ENCODE assay signal across 12 cellular contexts in genomic region chrX:154384284-154384892, GRCh38. TPM values are rescaled to one million over a fixed set of nuclear protein-coding genes. Genes with fewer than 3 reads are reported as not detected.
DNase-seq lines count a peak whose midpoint lies in the region; ATAC-seq and TF ChIP-seq lines count a peak whose summit lies in the region.
"Had no signal": no experiment of that assay in that cellular context is flagged by ENCODE, and none has a peak within 500 bp of the region (broad histone marks: within the 10 kb centered on the region; RNA-seq: fewer than 3 reads in every experiment).

No MANE protein-coding gene starts in this region.

- no peak overlapping the region for H3K4me3 ChIP-seq in stomach smooth muscle (ENCODE audit: low read length in 2 of 2)
- H3K4me3 ChIP-seq: Peyer's patch had no signal

- H3K27me3 ChIP-seq in stomach smooth muscle (ENCODE audit: control insufficient read depth in 1 of 2, insufficient read depth in 2 of 2, low read length in 2 of 2), result peaks cover 0 to 8% of the 10 kb centered on the region in 2 donors
- H3K27me3 ChIP-seq: Peyer's patch had no signal

- no peak overlapping the region for H3K4me3 Mint-ChIP-seq in activated CD4-positive, alpha-beta T cell treated with anti-CD3 and anti-CD28 coated beads, Interleukin-2, amount 10 ng/mL, durations not matched to agents 7 days and 5 days
- no peak overlapping the region for H3K4me3 Mint-ChIP-seq in activated CD4-positive, alpha-beta T cell treated with anti-CD3 and anti-CD28 coated beads, Interleukin-2, amount 10 ng/mL, durations not matched to agents 24 days and 14 days
- no peak overlapping the region for H3K4me3 Mint-ChIP-seq in immature natural killer cell
- H3K4me3 Mint-ChIP-seq: activated naive CD4-positive, alpha-beta T cell treated with anti-CD3 and anti-CD28 coated beads, Interleukin-2, amount 10 ng/mL, durations not matched to agents 7 days and 5 days had no signal

- no peaks in the 10 kb centered on the region for H3K27me3 Mint-ChIP-seq in activated CD4-positive, alpha-beta T cell treated with anti-CD3 and anti-CD28 coated beads, Interleukin-2, amount 10 ng/mL, durations not matched to agents 7 days and 5 days
- no peaks in the 10 kb centered on the region for H3K27me3 Mint-ChIP-seq in activated CD4-positive, alpha-beta T cell treated with anti-CD3 and anti-CD28 coated beads, Interleukin-2, amount 10 ng/mL, durations not matched to agents 24 days and 14 days
- peaks cover 5 to 10% (median 8%) of the 10 kb centered on the region in 3 donors for H3K27me3 Mint-ChIP-seq in immature natural killer cell (ENCODE audit: low read depth in 3 of 3)
- H3K27me3 Mint-ChIP-seq: activated naive CD4-positive, alpha-beta T cell treated with anti-CD3 and anti-CD28 coated beads, Interleukin-2, amount 10 ng/mL, durations not matched to agents 7 days and 5 days had no signal

- H3K27ac ChIP-seq in VCaP (no peak overlapping the region), stomach smooth muscle (ENCODE audit: low read length) (peak overlapping the region; percentile 11)

- peaks cover 9% of the 10 kb centered on the region for H3K36me3 Mint-ChIP-seq in activated CD4-positive, alpha-beta T cell treated with anti-CD3 and anti-CD28 coated beads, Interleukin-2, amount 10 ng/mL, durations not matched to agents 7 days and 5 days (ENCODE audit: low read depth)
- H3K36me3 Mint-ChIP-seq in activated CD4-positive, alpha-beta T cell treated with anti-CD3 and anti-CD28 coated beads, Interleukin-2, amount 10 ng/mL, durations not matched to agents 24 days and 14 days (ENCODE audit: low read depth), result peaks cover 15% of the 10 kb centered on the region
- H3K36me3 Mint-ChIP-seq in immature natural killer cell, result peaks cover 0 to 3% (median 3%) of the 10 kb centered on the region in 3 donors

- H3K4me1 ChIP-seq in stomach smooth muscle (ENCODE audit: control insufficient read depth, insufficient read depth, low read length), result peaks cover 29% of the 10 kb centered on the region

- no peaks in the 10 kb centered on the region for H3K9me3 ChIP-seq in stomach smooth muscle (ENCODE audit: control insufficient read depth in 2 of 2, low read length in 2 of 2)
- H3K9me3 ChIP-seq: Peyer's patch had no signal

- TF ChIP-seq CTCF in VCaP (conservative IDR thresholded peaks at IDR 0.05), result 0 out of 2 replicates have a peak, but pooled peaks have one; percentile 22

- intact Hi-C loops in activated CD4-positive, alpha-beta T cell treated with anti-CD3 and anti-CD28 coated beads, Interleukin-2, amount 10 ng/mL, durations not matched to agents 24 days and 14 days (cut with micrococcal nuclease), result no loop called here

- peaks cover 14% of the 10 kb centered on the region for H3K4me1 Mint-ChIP-seq in activated CD4-positive, alpha-beta T cell treated with anti-CD3 and anti-CD28 coated beads, Interleukin-2, amount 10 ng/mL, durations not matched to agents 7 days and 5 days
- peaks cover 10% of the 10 kb centered on the region for H3K4me1 Mint-ChIP-seq in activated CD4-positive, alpha-beta T cell treated with anti-CD3 and anti-CD28 coated beads, Interleukin-2, amount 10 ng/mL, durations not matched to agents 24 days and 14 days
- peaks cover 14 to 21% of the 10 kb centered on the region in 2 donors for H3K4me1 Mint-ChIP-seq in immature natural killer cell

- ATAC-seq in HG02870 (IDR thresholded peaks at IDR 0.05; ENCODE audit: unreplicated experiment) (no peak), HG03135 (IDR thresholded peaks at IDR 0.05; ENCODE audit: unreplicated experiment) (no peak)

- no peak for DNase-seq in activated CD4-positive, alpha-beta T cell treated with anti-CD3 and anti-CD28 coated beads, Interleukin-2, amount 10 ng/mL, durations not matched to agents 7 days and 5 days
- no peak for DNase-seq in activated CD4-positive, alpha-beta T cell treated with anti-CD3 and anti-CD28 coated beads, Interleukin-2, amount 10 ng/mL, durations not matched to agents 24 days and 14 days
- DNase-seq in immature natural killer cell (no peak), HK-2 (ENCODE audit: unreplicated experiment) (no peak)
- DNase-seq: activated CD4-positive, alpha-beta T cell treated with anti-CD3 and anti-CD28 coated beads for 1 hour; activated naive CD4-positive, alpha-beta T cell treated with anti-CD3 and anti-CD28 coated beads, Interleukin-2, amount 10 ng/mL, durations not matched to agents 7 days and 5 days; MV-4-11; Peyer's patch had no signal

- POLR2A ChIA-PET in activated CD4-positive, alpha-beta T cell treated with anti-CD3 and anti-CD28 coated beads, Interleukin-2, amount 10 ng/mL, durations not matched to agents 7 days and 5 days (lab: Charles Lee), result no interaction called here

- peak overlapping the region; percentile 13 for H3K27ac Mint-ChIP-seq in activated CD4-positive, alpha-beta T cell treated with anti-CD3 and anti-CD28 coated beads, Interleukin-2, amount 10 ng/mL, durations not matched to agents 7 days and 5 days
- H3K27ac Mint-ChIP-seq in activated CD4-positive, alpha-beta T cell treated with anti-CD3 and anti-CD28 coated beads, Interleukin-2, amount 10 ng/mL, durations not matched to agents 24 days and 14 days, result no peak overlapping the region
- peak overlapping the region in 4 of 6 donors; percentile 65 to 71 (median 70) for H3K27ac Mint-ChIP-seq in immature natural killer cell
- H3K27ac Mint-ChIP-seq: activated naive CD4-positive, alpha-beta T cell treated with anti-CD3 and anti-CD28 coated beads, Interleukin-2, amount 10 ng/mL, durations not matched to agents 7 days and 5 days had no signal

- H3K9ac ChIP-seq in stomach smooth muscle (ENCODE audit: low read length in 2 of 2), result no peak overlapping the region

- CTCF ChIA-PET in activated CD4-positive, alpha-beta T cell treated with anti-CD3 and anti-CD28 coated beads, Interleukin-2, amount 10 ng/mL, durations not matched to agents 7 days and 5 days (lab: Charles Lee), result interaction anchor here (1.0 to 1.5 kb wide), 2 partner anchors 11 to 21 kb away, joined by 3 to 4 read pairs; no protein-coding TSS in a partner anchor

- no peaks in the 10 kb centered on the region for H3K36me3 ChIP-seq in stomach smooth muscle (ENCODE audit: control insufficient read depth in 2 of 2, insufficient read depth in 2 of 2, low read length in 2 of 2)

- H3K9me3 Mint-ChIP-seq in activated CD4-positive, alpha-beta T cell treated with anti-CD3 and anti-CD28 coated beads, Interleukin-2, amount 10 ng/mL, durations not matched to agents 7 days and 5 days, result no peaks in the 10 kb centered on the region
- no peaks in the 10 kb centered on the region for H3K9me3 Mint-ChIP-seq in activated CD4-positive, alpha-beta T cell treated with anti-CD3 and anti-CD28 coated beads, Interleukin-2, amount 10 ng/mL, durations not matched to agents 24 days and 14 days
- H3K9me3 Mint-ChIP-seq in immature natural killer cell, result no peaks in the 10 kb centered on the region
- H3K9me3 Mint-ChIP-seq: activated naive CD4-positive, alpha-beta T cell treated with anti-CD3 and anti-CD28 coated beads, Interleukin-2, amount 10 ng/mL, durations not matched to agents 7 days and 5 days had no signal

RNA-seq across cellular contexts. Expression of gene EMD, which starts 5.3 kb away (rescaled TPM):
- 10 to 100 TPM; 52.1 to 59.9 TPM for total RNA-seq in activated CD4-positive, alpha-beta T cell treated with anti-CD3 and anti-CD28 coated beads, Interleukin-2, amount 10 ng/mL, durations not matched to agents 7 days and 5 days
- total RNA-seq in activated CD4-positive, alpha-beta T cell treated with anti-CD3 and anti-CD28 coated beads, Interleukin-2, amount 10 ng/mL, durations not matched to agents 24 days and 14 days, result 91.7 and 92.8 TPM in 2 replicates
- 10 to 100 TPM; 27.2 to 31.2 (median 28.9) TPM for polyA plus RNA-seq in immature natural killer cell

RNA-seq across cellular contexts. Expression of gene FLNA, which starts 10.0 kb away (rescaled TPM):
- total RNA-seq in activated CD4-positive, alpha-beta T cell treated with anti-CD3 and anti-CD28 coated beads, Interleukin-2, amount 10 ng/mL, durations not matched to agents 7 days and 5 days, result 1,000 to 10,000 TPM; 1,440 to 1,524 TPM
- total RNA-seq in activated CD4-positive, alpha-beta T cell treated with anti-CD3 and anti-CD28 coated beads, Interleukin-2, amount 10 ng/mL, durations not matched to agents 24 days and 14 days, result 824 and 840 TPM in 2 replicates
- 1,000 to 10,000 TPM in 1 of 3 donors, 100 to 1,000 TPM in 2; 135 to 1,231 (median 241) TPM for polyA plus RNA-seq in immature natural killer cell

RNA-seq across cellular contexts. Expression of gene RPL10, which starts 13.8 kb away (rescaled TPM):
- 1,000 to 10,000 TPM; 1,884 to 2,727 TPM for total RNA-seq in activated CD4-positive, alpha-beta T cell treated with anti-CD3 and anti-CD28 coated beads, Interleukin-2, amount 10 ng/mL, durations not matched to agents 7 days and 5 days
- 2,338 and 2,364 TPM in 2 replicates for total RNA-seq in activated CD4-positive, alpha-beta T cell treated with anti-CD3 and anti-CD28 coated beads, Interleukin-2, amount 10 ng/mL, durations not matched to agents 24 days and 14 days
- 1,000 to 10,000 TPM; 2,085 to 3,021 (median 2,819) TPM for polyA plus RNA-seq in immature natural killer cell

RNA-seq across cellular contexts. Expression of gene DNASE1L1, which starts 24.7 kb away (rescaled TPM):
- 10 to 100 TPM; 21.8 to 24.3 TPM for total RNA-seq in activated CD4-positive, alpha-beta T cell treated with anti-CD3 and anti-CD28 coated beads, Interleukin-2, amount 10 ng/mL, durations not matched to agents 7 days and 5 days
- 13.5 and 13.8 TPM in 2 replicates for total RNA-seq in activated CD4-positive, alpha-beta T cell treated with anti-CD3 and anti-CD28 coated beads, Interleukin-2, amount 10 ng/mL, durations not matched to agents 24 days and 14 days
- polyA plus RNA-seq in immature natural killer cell, result 10 to 100 TPM; 14.1 to 21.1 (median 17.8) TPM

RNA-seq across cellular contexts. Expression of gene TAFAZZIN, which starts 27.0 kb away (rescaled TPM):
- total RNA-seq in activated CD4-positive, alpha-beta T cell treated with anti-CD3 and anti-CD28 coated beads, Interleukin-2, amount 10 ng/mL, durations not matched to agents 7 days and 5 days, result 100 to 1,000 TPM in 1 of 2 experiments, 10 to 100 TPM in 1; 86.6 to 104 TPM
- total RNA-seq in activated CD4-positive, alpha-beta T cell treated with anti-CD3 and anti-CD28 coated beads, Interleukin-2, amount 10 ng/mL, durations not matched to agents 24 days and 14 days, result 65.5 and 66.0 TPM in 2 replicates
- 10 to 100 TPM; 24.9 to 39.2 (median 32.4) TPM for polyA plus RNA-seq in immature natural killer cell
